15 cellular contexts compared by ENCODE assay signal in the genomic region with DNA sequence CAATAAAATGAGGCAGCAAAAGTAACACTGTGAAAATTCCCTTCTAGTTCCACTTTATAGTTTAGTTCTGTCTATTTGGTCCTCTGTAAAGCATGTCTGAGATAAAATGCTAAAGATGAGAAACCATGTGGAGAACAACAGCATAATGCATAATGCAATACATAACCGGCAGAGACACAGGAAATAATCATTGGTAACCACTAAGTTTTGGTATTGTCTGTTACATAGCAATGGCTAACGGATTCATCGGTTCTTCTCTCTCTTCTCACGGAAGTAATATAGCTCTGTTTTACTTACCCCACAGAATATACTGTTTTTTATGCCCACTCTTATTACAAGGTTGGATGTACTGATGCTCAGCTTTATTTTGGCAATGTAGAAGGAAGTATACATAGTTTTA.
"Had no signal": no experiment of that assay in that cellular context is flagged by ENCODE, and none has a peak within 500 bp of the region (broad histone marks: within the 10 kb centered on the region; RNA-seq: fewer than 3 reads in every experiment).

No MANE protein-coding gene starts in this region.

- DNase-seq: activated B cell treated with CpG ODN at 0.5 μM for 24 hours; activated CD4-positive, alpha-beta T cell treated with anti-CD3 and anti-CD28 coated beads, Interleukin-2, amount 50 U/mL, for 1 hour; activated naive CD4-positive, alpha-beta T cell treated with anti-CD3 and anti-CD28 coated beads, Interleukin-2, amount 50 U/mL, for 16 hours; adrenal gland; central memory CD4-positive, alpha-beta T cell; cortex of kidney; effector CD8-positive, alpha-beta T cell; heart left ventricle; left colon; naive B cell; nucleus accumbens; right cardiac atrium; small intestine; tibial artery; uterus had no signal

- ATAC-seq: heart left ventricle, left colon, right cardiac atrium had no signal
